19 cellular contexts compared by ENCODE assay signal in genomic region chr12:124641591-124641990, GRCh38.
"Had no signal": no experiment of that assay in that cellular context is flagged by ENCODE, and none has a peak within 500 bp of the region (broad histone marks: within the 10 kb centered on the region; RNA-seq: fewer than 3 reads in every experiment).

No MANE protein-coding gene starts in this region.

- H3K36me3 Mint-ChIP-seq: T-cell had no signal

- ATAC-seq: T-cell had no signal

- H3K4me2 ChIP-seq: SK-N-SH had no signal

- H3K4me3 ChIP-seq: MG63 had no signal

- DNase-seq: Karpas-422, KG1, MG63, NCI-H1092, NCI-H1105 treated with DMSO at 0.1 percent for 48 hours, NCI-H1417 treated with DMSO at 0.1 percent for 48 hours, NCI-H146, NCI-H1694 treated with DMSO at 0.1 percent for 48 hours, NCI-H1930, NCI-H2081, NCI-H2107, NCI-H2227 treated with DMSO at 0.1 percent for 48 hours, NCI-H526 treated with DMSO at 0.1 percent for 48 hours, NCI-H774, SHP77, SK-N-SH, SW 1271, T-cell had no signal

- H3K27ac Mint-ChIP-seq: T-cell had no signal

- H3K9me3 Mint-ChIP-seq: T-cell had no signal

- H3K9ac ChIP-seq: SK-N-SH had no signal

- H3K4me3 Mint-ChIP-seq: T-cell had no signal

- H3K36me3 ChIP-seq: MG63 had no signal

- H3K27ac ChIP-seq: HL-60 had no signal

- H3K27me3 ChIP-seq: MG63 had no signal

- H3K9me3 ChIP-seq: SK-N-SH had no signal
